25 cellular contexts compared by ENCODE assay signal in the genomic region with DNA sequence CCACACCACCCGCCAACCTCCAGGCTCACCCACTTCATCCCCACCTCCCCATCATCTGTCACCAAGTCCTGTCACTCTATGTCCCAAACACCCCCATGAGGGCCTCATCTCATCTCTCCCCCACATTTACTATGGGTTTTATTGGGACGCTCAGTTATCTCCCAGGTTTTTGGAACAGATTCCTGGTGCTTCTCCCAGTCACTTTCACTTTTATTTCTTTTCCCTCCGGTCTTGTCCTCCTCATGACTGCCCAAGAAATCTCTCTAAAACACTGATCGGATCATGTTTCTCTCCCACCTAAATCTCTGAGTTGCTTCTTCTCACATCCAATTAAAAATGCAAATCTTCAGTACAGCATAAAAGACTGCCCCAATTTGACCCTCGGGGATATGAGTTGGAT.
DNase-seq lines count a peak whose midpoint lies in the region; ATAC-seq and TF ChIP-seq lines count a peak whose summit lies in the region.
"Had no signal": no experiment of that assay in that cellular context is flagged by ENCODE, and none has a peak within 500 bp of the region (broad histone marks: within the 10 kb centered on the region; RNA-seq: fewer than 3 reads in every experiment).

No MANE protein-coding gene starts in this region.

- H3K27me3 ChIP-seq in right lobe of liver (no peaks in the 10 kb centered on the region), skeletal muscle tissue (ENCODE audit: control insufficient read depth in 3 of 3, insufficient read depth in 3 of 3, low read length in 3 of 3) (peaks cover 0 to 3% (median 0%) of the 10 kb centered on the region in 3 donors), WERI-Rb-1 (ENCODE audit: insufficient read depth, low read depth, severe bottlenecking) (no peaks in the 10 kb centered on the region)
- H3K27me3 ChIP-seq: colonic mucosa, pancreas, vagina had no signal

- no peak for DNase-seq in HFFc6
- no peak for DNase-seq in chondrocyte (ENCODE audit: low spot score)
- no peak for DNase-seq in right lobe of liver
- DNase-seq in superior temporal gyrus (ENCODE audit: extremely low spot score), result no peak
- no peak for DNase-seq in WERI-Rb-1
- no peak for DNase-seq in activated naive CD8-positive, alpha-beta T cell treated with anti-CD3 and anti-CD28 coated beads for 36 hours
- DNase-seq: activated CD4-positive, alpha-beta T cell treated with anti-CD3 and anti-CD28 coated beads, Interleukin-2, amount 50 U/mL, for 4 hours; activated CD4-positive, CD25-positive, alpha-beta regulatory T cell; activated naive CD4-positive, alpha-beta T cell treated with anti-CD3 and anti-CD28 coated beads, Interleukin-2, amount 10 ng/mL, durations not matched to agents 7 days and 5 days; activated T-cell treated with anti-CD3 and anti-CD28 coated beads, Interleukin-2, amount 50 U/mL, for 72 hours; CD4-positive, CD25-positive, alpha-beta regulatory T cell; colonic mucosa; esophagus squamous epithelium; left ventricle myocardium superior; NCI-H510A treated with DMSO at 0.1 percent for 48 hours; NK-92 treated with Interleukin-12 subunit alpha and Interleukin-12 subunit beta, amount 100 ng/mL, for 24 hours; pancreas; PC-9; SHP77; stimulated activated naive CD4-positive, alpha-beta T cell; SW 1271 had no signal

- no peak for TF ChIP-seq POLR2A in right lobe of liver (IDR thresholded peaks at IDR 0.05)

- no peak overlapping the region for H3K27ac ChIP-seq in right lobe of liver
- no peak overlapping the region for H3K27ac ChIP-seq in skeletal muscle tissue (ENCODE audit: low read depth, low read length)
- no peak overlapping the region for H3K27ac ChIP-seq in WERI-Rb-1
- H3K27ac ChIP-seq: colonic mucosa, esophagus squamous epithelium, pancreas, PC-9, vagina had no signal

- H3K4me1 Mint-ChIP-seq in HFFc6 (ENCODE audit: low read depth) (peaks cover 7% of the 10 kb centered on the region; the same call in 1 of the 2 replicates), chondrocyte (ENCODE audit: low read depth) (no peaks in the 10 kb centered on the region)
- H3K4me1 Mint-ChIP-seq in activated naive CD8-positive, alpha-beta T cell treated with anti-CD3 and anti-CD28 coated beads for 36 hours, result no peaks in the 10 kb centered on the region
- H3K4me1 Mint-ChIP-seq: activated naive CD4-positive, alpha-beta T cell treated with anti-CD3 and anti-CD28 coated beads, Interleukin-2, amount 10 ng/mL, durations not matched to agents 7 days and 5 days; CD4-positive, CD25-positive, alpha-beta regulatory T cell had no signal

- H3K27ac Mint-ChIP-seq in HFFc6, result no peak overlapping the region
- peak overlapping the region; percentile 23 for H3K27ac Mint-ChIP-seq in chondrocyte (ENCODE audit: unreplicated experiment)
- H3K27ac Mint-ChIP-seq in activated naive CD8-positive, alpha-beta T cell treated with anti-CD3 and anti-CD28 coated beads for 36 hours, result no peak overlapping the region
- H3K27ac Mint-ChIP-seq: activated naive CD4-positive, alpha-beta T cell treated with anti-CD3 and anti-CD28 coated beads, Interleukin-2, amount 10 ng/mL, durations not matched to agents 7 days and 5 days; activated T-cell treated with anti-CD3 and anti-CD28 coated beads, Interleukin-2, amount 50 U/mL, for 72 hours; CD4-positive, CD25-positive, alpha-beta regulatory T cell; natural killer cell treated with Interleukin-12 subunit alpha and Interleukin-12 subunit beta and Interleukin-15 and Interleukin-18, amount 100 ng/mL, for 72 hours had no signal

- no peaks in the 10 kb centered on the region for H3K9me3 Mint-ChIP-seq in HFFc6
- H3K9me3 Mint-ChIP-seq in chondrocyte (ENCODE audit: low read depth), result no peaks in the 10 kb centered on the region
- H3K9me3 Mint-ChIP-seq in activated naive CD8-positive, alpha-beta T cell treated with anti-CD3 and anti-CD28 coated beads for 36 hours, result no peaks in the 10 kb centered on the region
- H3K9me3 Mint-ChIP-seq: activated naive CD4-positive, alpha-beta T cell treated with anti-CD3 and anti-CD28 coated beads, Interleukin-2, amount 10 ng/mL, durations not matched to agents 7 days and 5 days; activated T-cell treated with anti-CD3 and anti-CD28 coated beads, Interleukin-2, amount 50 U/mL, for 72 hours; CD4-positive, CD25-positive, alpha-beta regulatory T cell; natural killer cell treated with Interleukin-12 subunit alpha and Interleukin-12 subunit beta and Interleukin-15 and Interleukin-18, amount 100 ng/mL, for 72 hours had no signal

- ATAC-seq in right lobe of liver (peak in 3 of 4 donors; percentile 43 to 69 (median 58)), HG02588 (IDR thresholded peaks at IDR 0.05; ENCODE audit: unreplicated experiment) (no peak)
- ATAC-seq: activated T-cell treated with anti-CD3 and anti-CD28 coated beads, Interleukin-2, amount 50 U/mL, for 72 hours; left ventricle myocardium superior; pancreas had no signal

- 28% methylated on average over 4 of the region's 5 CpGs for WGBS in right lobe of liver (ENCODE audit: insufficient coverage, low coverage, low lambda C conversion rate, missing lambda C conversion rate)

- intact Hi-C loops in right lobe of liver (cut with DNase I), result loop anchor here (10.0 kb wide), 2 partner anchors 274 to 404 kb away; a partner anchor contains a TSS

- H3K4me3 Mint-ChIP-seq in HFFc6 (peak overlapping the region; percentile 70), chondrocyte (ENCODE audit: unreplicated experiment) (no peak overlapping the region)
- H3K4me3 Mint-ChIP-seq in activated naive CD8-positive, alpha-beta T cell treated with anti-CD3 and anti-CD28 coated beads for 36 hours, result no peak overlapping the region
- H3K4me3 Mint-ChIP-seq: activated naive CD4-positive, alpha-beta T cell treated with anti-CD3 and anti-CD28 coated beads, Interleukin-2, amount 10 ng/mL, durations not matched to agents 7 days and 5 days; activated T-cell treated with anti-CD3 and anti-CD28 coated beads, Interleukin-2, amount 50 U/mL, for 72 hours; CD4-positive, CD25-positive, alpha-beta regulatory T cell; natural killer cell treated with Interleukin-12 subunit alpha and Interleukin-12 subunit beta and Interleukin-15 and Interleukin-18, amount 100 ng/mL, for 72 hours had no signal

- H3K36me3 ChIP-seq in right lobe of liver (no peaks in the 10 kb centered on the region), skeletal muscle tissue (ENCODE audit: control insufficient read depth in 3 of 3, insufficient read depth in 3 of 3, low read length in 3 of 3) (no peaks in the 10 kb centered on the region), WERI-Rb-1 (no peaks in the 10 kb centered on the region)
- H3K36me3 ChIP-seq: colonic mucosa, esophagus squamous epithelium, pancreas, vagina had no signal

- H3K9ac ChIP-seq in skeletal muscle tissue (ENCODE audit: low read depth in 1 of 3, low read length in 3 of 3), result peak overlapping the region in 1 of 3 donors; percentile 33

- no peaks in the 10 kb centered on the region for H3K4me1 ChIP-seq in right lobe of liver
- no peaks in the 10 kb centered on the region for H3K4me1 ChIP-seq in skeletal muscle tissue (ENCODE audit: control insufficient read depth in 3 of 3, insufficient read depth in 3 of 3, low read length in 3 of 3)
- H3K4me1 ChIP-seq: colonic mucosa, esophagus squamous epithelium, pancreas had no signal

- H3K27me3 Mint-ChIP-seq in HFFc6 (ENCODE audit: insufficient read depth) (peaks cover 23% of the 10 kb centered on the region), chondrocyte (ENCODE audit: low read depth) (peaks cover 9% of the 10 kb centered on the region)
- H3K27me3 Mint-ChIP-seq in activated naive CD8-positive, alpha-beta T cell treated with anti-CD3 and anti-CD28 coated beads for 36 hours, result peaks cover 4% of the 10 kb centered on the region

- H3K4me3 ChIP-seq in right lobe of liver (peak overlapping the region in 1 of 3 donors; percentile 28), skeletal muscle tissue (ENCODE audit: low read length in 3 of 3) (peak overlapping the region in 2 of 3 donors; percentile 6 to 40), WERI-Rb-1 (ENCODE audit: low read depth, low read length) (no peak overlapping the region)
- H3K4me3 ChIP-seq: colonic mucosa, esophagus squamous epithelium, pancreas, PC-9 had no signal

- H3K9me3 ChIP-seq in right lobe of liver (no peaks in the 10 kb centered on the region), skeletal muscle tissue (ENCODE audit: control insufficient read depth in 3 of 3, low read length in 3 of 3) (no peaks in the 10 kb centered on the region), WERI-Rb-1 (ENCODE audit: severe bottlenecking) (no peaks in the 10 kb centered on the region)
- H3K9me3 ChIP-seq: colonic mucosa, esophagus squamous epithelium, pancreas, vagina had no signal

- H3K36me3 Mint-ChIP-seq in HFFc6 (ENCODE audit: low read depth), result no peaks in the 10 kb centered on the region; the same call in 1 of the 2 replicates
- peaks cover 1% of the 10 kb centered on the region for H3K36me3 Mint-ChIP-seq in chondrocyte (ENCODE audit: low read depth)
- no peaks in the 10 kb centered on the region for H3K36me3 Mint-ChIP-seq in activated naive CD8-positive, alpha-beta T cell treated with anti-CD3 and anti-CD28 coated beads for 36 hours
- H3K36me3 Mint-ChIP-seq: activated naive CD4-positive, alpha-beta T cell treated with anti-CD3 and anti-CD28 coated beads, Interleukin-2, amount 10 ng/mL, durations not matched to agents 7 days and 5 days; CD4-positive, CD25-positive, alpha-beta regulatory T cell; natural killer cell treated with Interleukin-12 subunit alpha and Interleukin-12 subunit beta and Interleukin-15 and Interleukin-18, amount 100 ng/mL, for 72 hours had no signal

- TF ChIP-seq CTCF in HFFc6 (IDR thresholded peaks at IDR 0.05) (no peak), chondrocyte (IDR thresholded peaks at IDR 0.05) (no peak), right lobe of liver (IDR thresholded peaks at IDR 0.05) (no peak), WERI-Rb-1 (IDR thresholded peaks at IDR 0.05; ENCODE audit: low read depth, low read length) (no peak)
